Comparison of ENCODE assay signal across 11 cellular contexts in genomic region chr14:93081875-93082570, GRCh38. TPM values are rescaled to one million over a fixed set of nuclear protein-coding genes. Genes with fewer than 3 reads are reported as not detected.
DNase-seq lines count a peak whose midpoint lies in the region; ATAC-seq, FAIRE-seq and TF ChIP-seq lines count a peak whose summit lies in the region.
"Had no signal": no experiment of that assay in that cellular context is flagged by ENCODE, and none has a peak within 500 bp of the region (broad histone marks: within the 10 kb centered on the region; RNA-seq: fewer than 3 reads in every experiment).

No MANE protein-coding gene starts in this region.

- H3K36me3 ChIP-seq in left ventricle myocardium inferior (no peaks in the 10 kb centered on the region), HepG2 (replicated peaks in 1 of 2; ENCODE audit: control insufficient read depth in 1 of 2, insufficient read depth in 2 of 2, low read length in 2 of 2) (no peaks in the 10 kb centered on the region; a peak in 1 of 5 replicates), subcutaneous abdominal adipose tissue (ENCODE audit: control insufficient read depth in 5 of 5, insufficient read depth in 5 of 5, low read length in 5 of 5) (no peaks in the 10 kb centered on the region)

- no peak for TF ChIP-seq CTCF in left ventricle myocardium inferior (IDR thresholded peaks at IDR 0.05; ENCODE audit: borderline replicate concordance)
- no peak for TF ChIP-seq CTCF in HepG2 (CRISPR knock-in tag; IDR thresholded peaks at IDR 0.05)
- no peak for TF ChIP-seq CTCF in chondrocyte (IDR thresholded peaks at IDR 0.05)

- no peaks in the 10 kb centered on the region for H3K9me3 Mint-ChIP-seq in chondrocyte (ENCODE audit: low read depth)

- no TSS peak for BruUV-seq in HepG2 (replicated peaks; lab: Mats Ljungman, UMichigan)

- 88% methylated on average over 11 of the region's 14 CpGs for WGBS in HepG2 (ENCODE audit: low lambda C conversion rate)

- TF ChIP-seq POLR2A in HepG2 (IDR thresholded peaks at IDR 0.05; ENCODE audit: insufficient read depth in 1 of 2, low read depth in 2 of 2, low read length in 2 of 2): no peak

- no peaks in the 10 kb centered on the region for H3K27me3 ChIP-seq in left ventricle myocardium inferior (ENCODE audit: low read depth)
- H3K27me3 ChIP-seq in HepG2 (ENCODE audit: control insufficient read depth in 1 of 2, insufficient read depth in 2 of 2, low read length in 2 of 2): no peaks in the 10 kb centered on the region
- no peaks in the 10 kb centered on the region for H3K27me3 ChIP-seq in subcutaneous abdominal adipose tissue (ENCODE audit: control insufficient read depth in 5 of 5, insufficient read depth in 4 of 5, low read length in 5 of 5)

- DNase-seq in left ventricle myocardium inferior (no peak), cardiac septum (ENCODE audit: low spot score) (no peak), activated T-cell treated with anti-CD3 and anti-CD28 coated beads for 48 hours (ENCODE audit: low read depth) (peak; percentile 31), HepG2 (ENCODE audit: low spot score) (no peak), NCI-H2107 treated with DMSO at 0.1 percent for 48 hours (lab: John Stamatoyannopoulos, UW; ENCODE audit: unreplicated experiment) (no peak), chondrocyte (ENCODE audit: low spot score) (no peak), left lobe of liver (ENCODE audit: low spot score) (no peak)
- DNase-seq: retina had no signal

- no peak overlapping the region for H3K4me3 Mint-ChIP-seq in chondrocyte (ENCODE audit: unreplicated experiment)

- no peaks in the 10 kb centered on the region for H3K27me3 Mint-ChIP-seq in chondrocyte (ENCODE audit: low read depth)

- H3K4me1 Mint-ChIP-seq in chondrocyte (ENCODE audit: low read depth): peaks cover 12% of the 10 kb centered on the region

- POLR2A ChIA-PET in HepG2 (lab: Yijun Ruan, JAX): no interaction called here

- peaks cover 82% of the 10 kb centered on the region for H3K4me1 ChIP-seq in left ventricle myocardium inferior
- H3K4me1 ChIP-seq in HepG2 (ENCODE audit: insufficient read depth, low read length): peaks cover 23% of the 10 kb centered on the region
- peaks cover 15 to 81% (median 59%) of the 10 kb centered on the region in 5 donors for H3K4me1 ChIP-seq in subcutaneous abdominal adipose tissue (ENCODE audit: control insufficient read depth in 5 of 5, insufficient read depth in 5 of 5, low read length in 5 of 5)

- H3K27ac Mint-ChIP-seq in chondrocyte (ENCODE audit: unreplicated experiment): no peak overlapping the region

- H3K9ac ChIP-seq in HepG2 (ENCODE audit: insufficient read depth, low read depth, low read length): no peak overlapping the region
- H3K9ac ChIP-seq in subcutaneous abdominal adipose tissue (ENCODE audit: low read length in 5 of 5): peak overlapping the region in 4 of 5 donors; percentile 35 to 73 (median 57)

- intact Hi-C loops in left ventricle myocardium inferior (cut with micrococcal nuclease): no loop called here
- intact Hi-C loops in cardiac septum (cut with DNase I): no loop called here
- intact Hi-C loops in HepG2 (cut with micrococcal nuclease; ENCODE audit: unreplicated experiment): no loop called here

- H2AFZ ChIP-seq in HepG2 (ENCODE audit: low read length): no peak overlapping the region

- H3K4me3 ChIP-seq in left ventricle myocardium inferior (no peak overlapping the region), HepG2 (replicated peaks in 1 of 3; ENCODE audit: insufficient read depth in 1 of 3, low read depth in 2 of 3, low read length in 3 of 3) (no peak overlapping the region), subcutaneous abdominal adipose tissue (ENCODE audit: low read depth in 1 of 5, low read length in 5 of 5) (peak overlapping the region in 1 of 5 donors; percentile 4)
- H3K4me3 ChIP-seq: K562 had no signal

- no peaks in the 10 kb centered on the region for H3K36me3 Mint-ChIP-seq in chondrocyte (ENCODE audit: low read depth)

- H3K27ac ChIP-seq in left ventricle myocardium inferior (replicated peaks): peak overlapping the region; percentile 89
- H3K27ac ChIP-seq in HepG2 (ENCODE audit: extremely low read length, insufficient read depth, low read length): no peak overlapping the region
- peak overlapping the region; percentile 91 for H3K27ac ChIP-seq in subcutaneous abdominal adipose tissue (ENCODE audit: low read depth, low read length)

- CTCF ChIA-PET in HepG2 (lab: Yijun Ruan, JAX; ENCODE audit: low intra/inter-chr PET ratio, low total read pairs): no interaction called here

- in situ Hi-C loops in HepG2 (cut with HindIII; ENCODE audit: extremely low pct_ligation_motif_present, low pct_unique_long_range_greater_than_20kb): no loop called here

- no peak for TF ChIP-seq RAD21 in HepG2 (CRISPR knock-in tag; IDR thresholded peaks at IDR 0.05)

- H3K79me2 ChIP-seq in HepG2 (ENCODE audit: insufficient read depth, low read length): no peaks in the 10 kb centered on the region

- no peak overlapping the region for H3K4me2 ChIP-seq in HepG2 (ENCODE audit: low read depth, low read length)

- no peak for FAIRE-seq in HepG2 (lab: Jason Lieb, UNC)
- FAIRE-seq: K562, urothelium cell line had no signal

- H3K9me3 ChIP-seq in left ventricle myocardium inferior (replicated peaks) (no peaks in the 10 kb centered on the region), HepG2 (ENCODE audit: low read length) (no peaks in the 10 kb centered on the region), subcutaneous abdominal adipose tissue (ENCODE audit: control insufficient read depth in 5 of 5, low read length in 5 of 5) (peaks cover 0 to 3% (median 0%) of the 10 kb centered on the region in 5 donors)

- peaks cover 3% of the 10 kb centered on the region; the same call in 1 of the 2 replicates for H4K20me1 ChIP-seq in HepG2 (ENCODE audit: insufficient read depth, low read length)

- TF ChIP-seq EP300 in HepG2 (IDR thresholded peaks at IDR 0.05; ENCODE audit: low read depth in 2 of 2, low read length in 2 of 2) (no peak), HepG2 (CRISPR knock-in tag; IDR thresholded peaks at IDR 0.05; ENCODE audit: borderline replicate concordance) (no peak)

- ATAC-seq in HepG2: no peak; the same call in 2 of the 3 replicates
- ATAC-seq in left lobe of liver: no peak
- ATAC-seq: K562 had no signal

TF ChIP-seq in HepG2, 621 proteins besides CTCF, POLR2A, EP300 and RAD21:
- TF ChIP-seq ZNF629 (CRISPR knock-in tag; conservative IDR thresholded peaks at IDR 0.05) (peak; percentile 67), ZNF788 (CRISPR knock-in tag; IDR thresholded peaks at IDR 0.05; ENCODE audit: borderline replicate concordance) (no peak), POLR2AphosphoS5 (IDR thresholded peaks at IDR 0.05; ENCODE audit: low read depth, low read length) (no peak), ZMYM3 (CRISPR knock-in tag; IDR thresholded peaks at IDR 0.05) (peak; percentile 31; the same call in 1 of the 2 replicates), ZBTB42 (CRISPR knock-in tag; IDR thresholded peaks at IDR 0.05) (no peak), NFRKB (IDR thresholded peaks at IDR 0.05) (no peak)
TF ChIP-seq in HepG2: peak in this region for 2.

RNA-seq across cellular contexts. Expression of gene ITPK1, which starts 33.7 kb away (rescaled TPM):
- 112 TPM for total RNA-seq in left ventricle myocardium inferior
- total RNA-seq in cardiac septum: 77.1 TPM
- 20.5 and 28.1 TPM in 2 replicates for total RNA-seq in HepG2 (2016; rRNA removed; fragmentation: Illumina TruSeq; extraction: Trizol)
- 8.4 and 11.5 TPM in 2 replicates for total RNA-seq in HepG2 (2016; cell fraction: cytosol; rRNA removed; fragmentation: Illumina TruSeq; extraction: Trizol; ENCODE audit: low read depth)
- 15.9 and 20.1 TPM in 2 replicates for total RNA-seq in HepG2 (2016; cell fraction: insoluble cytoplasmic fraction; rRNA removed; fragmentation: Illumina TruSeq; extraction: Trizol)
- 31.0 and 31.9 TPM in 2 replicates for total RNA-seq in HepG2 (2016; cell fraction: membrane; rRNA removed; fragmentation: Illumina TruSeq; extraction: Trizol)
- total RNA-seq in HepG2 (2016; cell fraction: nucleus; rRNA removed; fragmentation: Illumina TruSeq; extraction: Trizol): 11.8 and 15.8 TPM in 2 replicates
- 47.5 and 64.2 TPM in 2 replicates for polyA plus RNA-seq in HepG2 (2011; rRNA removed)
- polyA plus RNA-seq in HepG2 (2011; cell fraction: cytosol; rRNA removed): 30.0 and 37.2 TPM in 2 replicates
- polyA plus RNA-seq in HepG2 (2011; cell fraction: nucleus; rRNA removed): 30.6 and 37.4 TPM in 2 replicates
- 17.7 and 18.1 TPM in 2 replicates for polyA plus RNA-seq in HepG2 (2012)
- polyA plus RNA-seq in HepG2 (2016; cell fraction: cytosol; fragmentation: Illumina TruSeq; extraction: Trizol; ENCODE audit: low read depth): 21.3 and 21.6 TPM in 2 replicates
- 28.1 and 40.5 TPM in 2 replicates for polyA plus RNA-seq in HepG2 (2016; cell fraction: insoluble cytoplasmic fraction; fragmentation: Illumina TruSeq; extraction: Trizol; ENCODE audit: low read depth)
- 43.7 and 50.0 TPM in 2 replicates for polyA plus RNA-seq in HepG2 (2016; cell fraction: membrane; fragmentation: Illumina TruSeq; extraction: Trizol; ENCODE audit: low read depth)
- polyA plus RNA-seq in HepG2 (2016; cell fraction: nucleus; fragmentation: Illumina TruSeq; extraction: Trizol; ENCODE audit: insufficient read depth, low read depth): 24.0 and 25.1 TPM in 2 replicates
- polyA minus RNA-seq in HepG2 (2011; rRNA and poly(A)+ RNA removed; ENCODE audit: low replicate concordance): 147 and 407 TPM in 2 replicates
- 32.5 and 39.1 TPM in 2 replicates for polyA minus RNA-seq in HepG2 (2011; cell fraction: cytosol; rRNA and poly(A)+ RNA removed)
- 12.5 and 17.4 TPM in 2 replicates for polyA minus RNA-seq in HepG2 (2011; cell fraction: nucleus; rRNA and poly(A)+ RNA removed)
- total RNA-seq in chondrocyte: 27.7 to 31.2 TPM (median 28.2 TPM) in 3 replicates
- 61.3 TPM for total RNA-seq in left lobe of liver
